Comparison of ENCODE assay signal across 24 cellular contexts in genomic region chr20:48972816-48973215, GRCh38.
"Had no signal": no experiment of that assay in that cellular context is flagged by ENCODE, and none has a peak within 500 bp of the region (broad histone marks: within the 10 kb centered on the region; RNA-seq: fewer than 3 reads in every experiment).

No MANE protein-coding gene starts in this region.

- H3K9me3 Mint-ChIP-seq: effector memory CD8-positive, alpha-beta T cell; immature natural killer cell had no signal

- ATAC-seq: effector memory CD8-positive, alpha-beta T cell; left colon; left ventricle myocardium superior; naive thymus-derived CD4-positive, alpha-beta T cell had no signal

- H3K27me3 ChIP-seq: neutrophil, right atrium auricular region, sigmoid colon, stomach, testis, tibial nerve, upper lobe of left lung had no signal

- H3K4me1 Mint-ChIP-seq: immature natural killer cell; naive thymus-derived CD4-positive, alpha-beta T cell had no signal

- H3K27ac ChIP-seq: coronary artery, neutrophil, parathyroid adenoma, right atrium auricular region, sigmoid colon, testis, tibial nerve had no signal

- DNase-seq: effector memory CD8-positive, alpha-beta T cell; hypothalamus; immature natural killer cell; islet precursor cell; kidney glomerular epithelial cell; left colon; left ventricle myocardium superior; mammary epithelial cell; mesendoderm; midbrain; naive thymus-derived CD4-positive, alpha-beta T cell; sigmoid colon; stimulated activated CD4-positive, alpha-beta T cell treated with anti-CD3 and anti-CD28 coated beads, Interleukin-4, amount 100 ng/mL, for 4 hours; stimulated activated naive CD4-positive, alpha-beta T cell; stomach; substantia nigra; testis; upper lobe of left lung had no signal

- H3K27ac Mint-ChIP-seq: effector memory CD8-positive, alpha-beta T cell; immature natural killer cell; progenitor cell of endocrine pancreas had no signal

- H3K9me3 ChIP-seq: neutrophil, right atrium auricular region, sigmoid colon, stomach, testis, tibial nerve, upper lobe of left lung had no signal

- H3K4me1 ChIP-seq: parathyroid adenoma, right atrium auricular region, testis, tibial nerve had no signal

- H3K4me3 ChIP-seq: coronary artery, right atrium auricular region, sigmoid colon, stomach, testis, tibial nerve, upper lobe of left lung had no signal

- H2AFZ ChIP-seq: parathyroid adenoma had no signal

- H3K4me3 Mint-ChIP-seq: effector memory CD8-positive, alpha-beta T cell; immature natural killer cell; naive thymus-derived CD4-positive, alpha-beta T cell had no signal

- H3K27me3 Mint-ChIP-seq: effector memory CD8-positive, alpha-beta T cell; naive thymus-derived CD4-positive, alpha-beta T cell; progenitor cell of endocrine pancreas had no signal
